21 cellular contexts compared by ENCODE assay signal in the genomic region with DNA sequence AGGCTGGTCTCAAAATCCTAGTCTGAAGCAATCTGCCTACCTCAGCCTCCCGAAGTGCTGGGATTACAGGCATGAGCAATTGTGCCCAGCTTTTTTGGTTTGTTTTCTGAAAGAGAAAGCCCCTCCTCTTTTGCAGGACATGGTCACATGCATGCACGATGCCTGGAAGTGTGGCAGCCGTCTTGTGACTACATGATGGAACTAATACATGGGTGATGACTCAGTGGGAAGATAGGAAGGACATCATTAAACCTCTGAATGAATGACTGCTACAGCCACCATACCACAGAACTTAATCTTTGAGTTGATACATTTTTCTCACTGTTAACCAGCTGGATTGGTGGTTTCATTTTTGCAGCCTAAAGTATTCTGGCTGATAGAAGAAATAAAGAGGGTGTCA. TPM values are rescaled to one million over a fixed set of nuclear protein-coding genes. Genes with fewer than 3 reads are reported as not detected.
DNase-seq lines count a peak whose midpoint lies in the region; ATAC-seq and TF ChIP-seq lines count a peak whose summit lies in the region.
"Had no signal": no experiment of that assay in that cellular context is flagged by ENCODE, and none has a peak within 500 bp of the region (broad histone marks: within the 10 kb centered on the region; RNA-seq: fewer than 3 reads in every experiment).

No MANE protein-coding gene starts in this region.

- H3K27me3 Mint-ChIP-seq in endodermal cell (ENCODE audit: insufficient read depth): peaks cover 5% of the 10 kb centered on the region

- H3K4me1 ChIP-seq in endodermal cell (ENCODE audit: control insufficient read depth, insufficient read depth, low read length) (no peaks in the 10 kb centered on the region), mesenchymal stem cell (ENCODE audit: control insufficient read depth, insufficient read depth, low read depth, low read length) (no peaks in the 10 kb centered on the region)
- H3K4me1 ChIP-seq: BE2C had no signal

- H3K27me3 ChIP-seq in endodermal cell (ENCODE audit: control insufficient read depth, insufficient read depth, low read length, poor library complexity, severe bottlenecking) (no peaks in the 10 kb centered on the region), mesenchymal stem cell (ENCODE audit: control insufficient read depth in 1 of 2, insufficient read depth in 1 of 2, low read length in 2 of 2) (peaks cover 28 to 34% of the 10 kb centered on the region in 2 experiments)
- H3K27me3 ChIP-seq: BE2C had no signal

- no peak overlapping the region for H3K4me3 Mint-ChIP-seq in endodermal cell
- H3K4me3 Mint-ChIP-seq: activated B cell treated with CpG ODN at 0.5 μM for 24 hours, H9, type B pancreatic cell had no signal

- H3K4me3 ChIP-seq in endodermal cell (ENCODE audit: low read length) (no peak overlapping the region), mesenchymal stem cell (ENCODE audit: insufficient read depth in 1 of 2, low read depth in 1 of 2, low read length in 2 of 2) (no peak overlapping the region)

- no peaks in the 10 kb centered on the region for H3K9me3 ChIP-seq in endodermal cell (ENCODE audit: control insufficient read depth, low read length)
- H3K9me3 ChIP-seq in mesenchymal stem cell (ENCODE audit: control insufficient read depth, low read length): no peaks in the 10 kb centered on the region
- H3K9me3 ChIP-seq: BE2C had no signal

- no peak overlapping the region for H2AFZ ChIP-seq in mesenchymal stem cell (ENCODE audit: low read depth, low read length)

- H3K27ac Mint-ChIP-seq in endodermal cell: no peak overlapping the region
- H3K27ac Mint-ChIP-seq: activated B cell treated with CpG ODN at 0.5 μM for 24 hours, H9, type B pancreatic cell had no signal

- H3K23ac ChIP-seq in mesenchymal stem cell (ENCODE audit: low read length in 2 of 2): no peak overlapping the region

- ATAC-seq in HG02763 (IDR thresholded peaks at IDR 0.05; ENCODE audit: unreplicated experiment): no peak
- ATAC-seq in GM21529 (IDR thresholded peaks at IDR 0.05; ENCODE audit: unreplicated experiment): no peak

- no peaks in the 10 kb centered on the region for H3K36me3 Mint-ChIP-seq in endodermal cell (ENCODE audit: low read depth)
- H3K36me3 Mint-ChIP-seq: type B pancreatic cell had no signal

- no peak overlapping the region for H3K14ac ChIP-seq in mesenchymal stem cell (ENCODE audit: low read length in 2 of 2)

- no peak overlapping the region for H2BK12ac ChIP-seq in mesenchymal stem cell (ENCODE audit: low read length in 2 of 2)

- no peak overlapping the region for H3K9ac ChIP-seq in endodermal cell (ENCODE audit: extremely low read depth, low read length, poor library complexity, severe bottlenecking)
- H3K9ac ChIP-seq in mesenchymal stem cell (ENCODE audit: low read length): no peak overlapping the region

- H4K8ac ChIP-seq in mesenchymal stem cell (ENCODE audit: low read length): no peak overlapping the region

- TF ChIP-seq CTCF in endodermal cell (conservative IDR thresholded peaks at IDR 0.05): no peak

- peak; percentile 24 for DNase-seq in EL
- peak; percentile 68 for DNase-seq in M059J (ENCODE audit: low read depth)
- peak; percentile 21 for DNase-seq in endodermal cell
- peak; percentile 67 for DNase-seq in mesenchymal stem cell
- no peak for DNase-seq in iPS-NIHi7 (ENCODE audit: extremely low spot score)
- DNase-seq in NCI-H2171 (lab: John Stamatoyannopoulos, UW): no peak
- DNase-seq: activated B cell treated with CpG ODN at 0.5 μM for 24 hours; activated effector memory CD4-positive, alpha-beta T cell treated with Interleukin-2 at 50 U/mL for 16 hours; BE2C; erythroblast; H9; kidney glomerular epithelial cell; midbrain; NCI-H1436; NCI-H2227 treated with DMSO at 0.1 percent for 48 hours; SIG-M5; stimulated activated naive CD4-positive, alpha-beta T cell; T-helper 2 cell had no signal

- no peak overlapping the region for H4K91ac ChIP-seq in mesenchymal stem cell (ENCODE audit: low read length)

- H3K18ac ChIP-seq in mesenchymal stem cell (ENCODE audit: low read depth in 1 of 2, low read length in 2 of 2): no peak overlapping the region

- no peak overlapping the region for H2BK15ac ChIP-seq in mesenchymal stem cell (ENCODE audit: low read depth, poor library complexity, severe bottlenecking)

- no peak overlapping the region for H2BK120ac ChIP-seq in mesenchymal stem cell (ENCODE audit: low read depth, low read length)

- H3K4ac ChIP-seq in mesenchymal stem cell (ENCODE audit: low read depth in 1 of 2, low read length in 2 of 2): no peak overlapping the region

- H3K79me1 ChIP-seq in mesenchymal stem cell (replicated peaks; ENCODE audit: low read length, poor library complexity, severe bottlenecking): no peaks in the 10 kb centered on the region

- H3K36me3 ChIP-seq in endodermal cell (ENCODE audit: control insufficient read depth, insufficient read depth, low read length): no peaks in the 10 kb centered on the region
- H3K36me3 ChIP-seq in mesenchymal stem cell (ENCODE audit: control insufficient read depth in 1 of 2, insufficient read depth in 2 of 2, low read depth in 1 of 2, low read length in 2 of 2): no peaks in the 10 kb centered on the region
- H3K36me3 ChIP-seq: BE2C had no signal

- no peak overlapping the region for H2BK5ac ChIP-seq in mesenchymal stem cell (ENCODE audit: low read depth, low read length, poor library complexity, severe bottlenecking)

- no peak overlapping the region for H3K4me2 ChIP-seq in mesenchymal stem cell (ENCODE audit: low read length, poor library complexity, severe bottlenecking)

- no peaks in the 10 kb centered on the region for H3K9me3 Mint-ChIP-seq in endodermal cell
- H3K9me3 Mint-ChIP-seq: activated B cell treated with CpG ODN at 0.5 μM for 24 hours, H9, type B pancreatic cell had no signal

- peaks cover 4% of the 10 kb centered on the region for H3K4me1 Mint-ChIP-seq in endodermal cell
- H3K4me1 Mint-ChIP-seq: activated B cell treated with CpG ODN at 0.5 μM for 24 hours had no signal

- no peak overlapping the region for H3K27ac ChIP-seq in endodermal cell (ENCODE audit: low read depth, low read length)
- no peak overlapping the region for H3K27ac ChIP-seq in mesenchymal stem cell (ENCODE audit: low read length, poor library complexity, severe bottlenecking)

- 88 to 90% methylated on average over 1 to 3 of the region's 3 CpGs for WGBS in endodermal cell (ENCODE audit: insufficient coverage in 1 of 2, insufficient read length in 1 of 2), 2 experiments
- WGBS in mesenchymal stem cell: 85% methylated on average over 1 of the region's 3 CpGs

- H2AK5ac ChIP-seq in mesenchymal stem cell (ENCODE audit: low read length, severe bottlenecking): no peak overlapping the region

RNA-seq across cellular contexts. Expression of gene CTNNBL1, which starts 13.4 kb away (rescaled TPM):
- total RNA-seq in M059J (2014; rRNA removed; shearing (Covaris generic)): 30.0 and 54.4 TPM in 2 replicates
- total RNA-seq in endodermal cell: 10 to 100 TPM; 68.6 to 68.7 TPM
- polyA plus RNA-seq in endodermal cell (2013, experiment 1 of 2): 66.8 TPM
- 58.9 TPM for polyA plus RNA-seq in endodermal cell (2013, experiment 2 of 2)
- polyA plus RNA-seq in mesenchymal stem cell (2013, experiment 1 of 2): 60.8 TPM
- polyA plus RNA-seq in mesenchymal stem cell (2013, experiment 2 of 2): 60.9 TPM

Comparison
In these comparisons a context has a peak if more than half of its experiments do, and no peak if none do; other contexts are left out.
1. DNase-seq: peak in EL (single experiment), M059J (single experiment), endodermal cell (single experiment) and mesenchymal stem cell (single experiment); none in iPS-NIHi7 (single experiment) and NCI-H2171 (single experiment).